In genomic region chr1:151992345-151993083, GRCh38 we compare ENCODE assay signal across 1 cellular context.
A peak's percentile ranks its signal among the peaks of the same experiment; 100 is the strongest.
TF ChIP-seq lines count a peak whose summit lies in the region.

No MANE protein-coding gene starts in this region.

TF ChIP-seq in HEK293, 187 proteins besides CTCF, POLR2A, EP300 and RAD21 (continued from another document and continues in another):
- TF ChIP-seq PRDM6 (tag by site-specific recombination; IDR thresholded peaks at IDR 0.05): 0 out of 2 replicates have a peak, but pooled peaks have one; percentile 19
- TF ChIP-seq KLF17 (tag by site-specific recombination; IDR thresholded peaks at IDR 0.05): peak; percentile 77
- no peak for TF ChIP-seq ZNF645 (tag by site-specific recombination; IDR thresholded peaks at IDR 0.05)
- no peak for TF ChIP-seq ZBTB21 (tag by site-specific recombination; IDR thresholded peaks at IDR 0.05)
- TF ChIP-seq ZNF138 (tag by site-specific recombination; IDR thresholded peaks at IDR 0.05; ENCODE audit: borderline replicate concordance): no peak
- peak; percentile 47 for TF ChIP-seq ZNF843 (tag by site-specific recombination; IDR thresholded peaks at IDR 0.05)
- peak; percentile 72 for TF ChIP-seq BCL11A (tag by site-specific recombination; IDR thresholded peaks at IDR 0.05; ENCODE audit: low read depth)
- TF ChIP-seq WT1 (tag by site-specific recombination; IDR thresholded peaks at IDR 0.05): 0 out of 2 replicates have a peak, but pooled peaks have one; percentile 16
- 0 out of 2 replicates have a peak, but pooled peaks have one; percentile 4 for TF ChIP-seq TSHZ1 (tag by site-specific recombination; IDR thresholded peaks at IDR 0.05; ENCODE audit: borderline replicate concordance)
- TF ChIP-seq ZNF335 (tag by site-specific recombination; conservative IDR thresholded peaks at IDR 0.05): peak; percentile 84; the same call in 1 of the 2 replicates
- TF ChIP-seq, protein P1, sequence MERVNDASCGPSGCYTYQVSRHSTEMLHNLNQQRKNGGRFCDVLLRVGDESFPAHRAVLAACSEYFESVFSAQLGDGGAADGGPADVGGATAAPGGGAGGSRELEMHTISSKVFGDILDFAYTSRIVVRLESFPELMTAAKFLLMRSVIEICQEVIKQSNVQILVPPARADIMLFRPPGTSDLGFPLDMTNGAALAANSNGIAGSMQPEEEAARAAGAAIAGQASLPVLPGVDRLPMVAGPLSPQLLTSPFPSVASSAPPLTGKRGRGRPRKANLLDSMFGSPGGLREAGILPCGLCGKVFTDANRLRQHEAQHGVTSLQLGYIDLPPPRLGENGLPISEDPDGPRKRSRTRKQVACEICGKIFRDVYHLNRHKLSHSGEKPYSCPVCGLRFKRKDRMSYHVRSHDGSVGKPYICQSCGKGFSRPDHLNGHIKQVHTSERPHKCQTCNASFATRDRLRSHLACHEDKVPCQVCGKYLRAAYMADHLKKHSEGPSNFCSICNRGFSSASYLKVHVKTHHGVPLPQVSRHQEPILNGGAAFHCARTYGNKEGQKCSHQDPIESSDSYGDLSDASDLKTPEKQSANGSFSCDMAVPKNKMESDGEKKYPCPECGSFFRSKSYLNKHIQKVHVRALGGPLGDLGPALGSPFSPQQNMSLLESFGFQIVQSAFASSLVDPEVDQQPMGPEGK (tag by site-specific recombination; IDR thresholded peaks at IDR 0.05): peak; percentile 83
- no peak for TF ChIP-seq ZFP69B (tag by site-specific recombination; IDR thresholded peaks at IDR 0.05)
- peak; percentile 99 for TF ChIP-seq ZNF600 (tag by site-specific recombination; IDR thresholded peaks at IDR 0.05)
- no peak for TF ChIP-seq ZNF571 (tag by site-specific recombination; IDR thresholded peaks at IDR 0.05)
- peak; percentile 95 for TF ChIP-seq PRDM10 (tag by site-specific recombination; IDR thresholded peaks at IDR 0.05)
- TF ChIP-seq ZSCAN30 (tag by site-specific recombination; IDR thresholded peaks at IDR 0.05): no peak
- peak; percentile 76 for TF ChIP-seq ZNF366 (tag by site-specific recombination; conservative IDR thresholded peaks at IDR 0.05)
- peak; percentile 53 for TF ChIP-seq SP2 (tag by site-specific recombination; IDR thresholded peaks at IDR 0.05)
- TF ChIP-seq ZNF629 (tag by site-specific recombination; IDR thresholded peaks at IDR 0.05): peak; percentile 66; the same call in 1 of the 2 replicates
- peak; percentile 69 for TF ChIP-seq ZBTB20 (tag by site-specific recombination; IDR thresholded peaks at IDR 0.05)
- TF ChIP-seq BCL11B (tag by site-specific recombination; IDR thresholded peaks at IDR 0.05; ENCODE audit: low read depth): peak; percentile 85; the same call in 1 of the 2 replicates
- no peak for TF ChIP-seq GFI1B (tag by site-specific recombination; IDR thresholded peaks at IDR 0.05)
- peak; percentile 96 for TF ChIP-seq ZBTB17 (tag by site-specific recombination; IDR thresholded peaks at IDR 0.05)
- no peak for TF ChIP-seq ZNF747 (tag by site-specific recombination; IDR thresholded peaks at IDR 0.05)
- TF ChIP-seq ZNF211 (tag by site-specific recombination; IDR thresholded peaks at IDR 0.05; ENCODE audit: low read depth): no peak
- no peak for TF ChIP-seq ZNF549 (tag by site-specific recombination; IDR thresholded peaks at IDR 0.05)
- no peak for TF ChIP-seq ZNF530 (tag by site-specific recombination; IDR thresholded peaks at IDR 0.05; ENCODE audit: low read depth)
- peak; percentile 89; the same call in 1 of the 2 replicates for TF ChIP-seq GLIS2 (tag by site-specific recombination; IDR thresholded peaks at IDR 0.05)
- peak; percentile 87 for TF ChIP-seq SP7 (tag by site-specific recombination; IDR thresholded peaks at IDR 0.05)
- no peak for TF ChIP-seq ZNF670 (tag by site-specific recombination; IDR thresholded peaks at IDR 0.05; ENCODE audit: low read depth)
- TF ChIP-seq KLF7 (tag by site-specific recombination; IDR thresholded peaks at IDR 0.05; ENCODE audit: borderline replicate concordance): peak; percentile 87
- TF ChIP-seq, protein P2, sequence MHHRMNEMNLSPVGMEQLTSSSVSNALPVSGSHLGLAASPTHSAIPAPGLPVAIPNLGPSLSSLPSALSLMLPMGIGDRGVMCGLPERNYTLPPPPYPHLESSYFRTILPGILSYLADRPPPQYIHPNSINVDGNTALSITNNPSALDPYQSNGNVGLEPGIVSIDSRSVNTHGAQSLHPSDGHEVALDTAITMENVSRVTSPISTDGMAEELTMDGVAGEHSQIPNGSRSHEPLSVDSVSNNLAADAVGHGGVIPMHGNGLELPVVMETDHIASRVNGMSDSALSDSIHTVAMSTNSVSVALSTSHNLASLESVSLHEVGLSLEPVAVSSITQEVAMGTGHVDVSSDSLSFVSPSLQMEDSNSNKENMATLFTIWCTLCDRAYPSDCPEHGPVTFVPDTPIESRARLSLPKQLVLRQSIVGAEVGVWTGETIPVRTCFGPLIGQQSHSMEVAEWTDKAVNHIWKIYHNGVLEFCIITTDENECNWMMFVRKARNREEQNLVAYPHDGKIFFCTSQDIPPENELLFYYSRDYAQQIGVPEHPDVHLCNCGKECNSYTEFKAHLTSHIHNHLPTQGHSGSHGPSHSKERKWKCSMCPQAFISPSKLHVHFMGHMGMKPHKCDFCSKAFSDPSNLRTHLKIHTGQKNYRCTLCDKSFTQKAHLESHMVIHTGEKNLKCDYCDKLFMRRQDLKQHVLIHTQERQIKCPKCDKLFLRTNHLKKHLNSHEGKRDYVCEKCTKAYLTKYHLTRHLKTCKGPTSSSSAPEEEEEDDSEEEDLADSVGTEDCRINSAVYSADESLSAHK (tag by site-specific recombination; IDR thresholded peaks at IDR 0.05): no peak
- TF ChIP-seq HIC1 (tag by site-specific recombination; IDR thresholded peaks at IDR 0.05): peak; percentile 93
- peak; percentile 12; the same call in 1 of the 2 replicates for TF ChIP-seq ZNF184 (tag by site-specific recombination; IDR thresholded peaks at IDR 0.05)
- TF ChIP-seq KLF10 (tag by site-specific recombination; IDR thresholded peaks at IDR 0.05): peak; percentile 92
- TF ChIP-seq, protein P3, sequence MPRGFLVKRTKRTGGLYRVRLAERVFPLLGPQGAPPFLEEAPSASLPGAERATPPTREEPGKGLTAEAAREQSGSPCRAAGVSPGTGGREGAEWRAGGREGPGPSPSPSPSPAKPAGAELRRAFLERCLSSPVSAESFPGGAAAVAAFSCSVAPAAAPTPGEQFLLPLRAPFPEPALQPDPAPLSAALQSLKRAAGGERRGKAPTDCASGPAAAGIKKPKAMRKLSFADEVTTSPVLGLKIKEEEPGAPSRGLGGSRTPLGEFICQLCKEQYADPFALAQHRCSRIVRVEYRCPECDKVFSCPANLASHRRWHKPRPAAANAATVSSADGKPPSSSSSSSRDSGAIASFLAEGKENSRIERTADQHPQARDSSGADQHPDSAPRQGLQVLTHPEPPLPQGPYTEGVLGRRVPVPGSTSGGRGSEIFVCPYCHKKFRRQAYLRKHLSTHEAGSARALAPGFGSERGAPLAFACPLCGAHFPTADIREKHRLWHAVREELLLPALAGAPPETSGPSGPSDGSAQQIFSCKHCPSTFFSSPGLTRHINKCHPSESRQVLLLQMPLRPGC (tag by site-specific recombination; IDR thresholded peaks at IDR 0.05): peak; percentile 52; the same call in 1 of the 2 replicates
